10 cellular contexts compared by ENCODE assay signal in the genomic region with DNA sequence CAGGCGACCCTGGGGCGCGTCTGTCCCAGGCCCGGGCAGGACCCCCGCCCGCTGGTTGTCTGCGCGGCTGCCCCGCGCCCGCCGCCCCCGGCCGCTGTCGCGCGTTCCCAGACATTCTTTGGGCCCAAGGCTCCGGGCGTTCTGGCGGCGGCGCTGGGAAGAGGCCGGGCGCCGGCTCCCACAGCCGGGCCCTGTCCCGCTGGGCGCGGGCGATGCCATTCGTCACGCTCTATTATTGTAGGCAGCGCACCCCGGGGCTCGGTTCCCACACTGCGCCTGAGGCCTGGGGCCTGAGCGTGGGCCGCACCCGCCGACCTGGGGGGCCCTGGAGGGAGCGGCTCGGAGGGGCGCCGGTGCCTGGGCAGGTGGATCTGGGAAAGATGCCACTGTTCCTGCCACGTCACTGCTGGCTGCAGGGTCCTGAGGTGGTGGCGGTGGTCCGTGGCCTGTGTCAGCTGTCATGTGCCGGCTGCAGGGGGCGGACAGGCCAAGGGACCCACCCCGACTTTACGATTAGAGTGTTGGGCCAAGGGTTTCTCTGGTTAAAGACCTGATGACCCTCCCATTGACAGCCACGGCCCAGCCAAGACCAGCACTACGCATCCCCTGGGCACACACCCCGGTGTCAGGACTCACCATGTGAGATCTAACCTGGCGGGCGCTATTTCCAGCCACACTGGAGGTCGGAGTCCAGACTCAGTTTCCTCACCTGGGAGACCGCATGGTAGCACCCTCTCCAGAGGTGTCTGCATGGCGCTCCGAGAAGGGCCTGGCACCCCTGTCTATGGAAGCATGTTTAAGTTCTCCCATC. TPM values are rescaled to one million over a fixed set of nuclear protein-coding genes. Genes with fewer than 3 reads are reported as not detected.
DNase-seq lines count a peak whose midpoint lies in the region; ATAC-seq, FAIRE-seq and TF ChIP-seq lines count a peak whose summit lies in the region.
"Had no signal": no experiment of that assay in that cellular context is flagged by ENCODE, and none has a peak within 500 bp of the region (broad histone marks: within the 10 kb centered on the region; RNA-seq: fewer than 3 reads in every experiment).

No MANE protein-coding gene starts in this region.

- H3K9me3 ChIP-seq in thoracic aorta, result no peaks in the 10 kb centered on the region

- POLR2A ChIA-PET in activated CD4-positive, alpha-beta T cell treated with anti-CD3 and anti-CD28 coated beads for 36 hours (lab: Charles Lee), result no interaction called here

- intact Hi-C loops in activated CD4-positive, alpha-beta T cell treated with anti-CD3 and anti-CD28 coated beads for 36 hours (cut with DNase I, micrococcal nuclease), result no loop called here

- no peak for FAIRE-seq in bronchial epithelial cell (lab: Jason Lieb, UNC)
- FAIRE-seq: GM18507 had no signal

- CTCF ChIA-PET in activated CD4-positive, alpha-beta T cell treated with anti-CD3 and anti-CD28 coated beads for 36 hours (lab: Charles Lee), result no interaction called here

- peak; percentile 8 for DNase-seq in activated CD4-positive, alpha-beta T cell treated with anti-CD3 and anti-CD28 coated beads for 36 hours
- DNase-seq in activated CD4-positive, alpha-beta T cell treated with anti-CD3 and anti-CD28 coated beads, Interleukin-2, amount 50 U/mL, for 48 hours, result no peak
- no peak for DNase-seq in bronchial epithelial cell (ENCODE audit: low read depth)
- DNase-seq in memory B cell (ENCODE audit: low spot score in 2 of 2), result no peak
- DNase-seq in thoracic aorta (ENCODE audit: low spot score), result no peak
- DNase-seq in pons (ENCODE audit: low spot score), result no peak

- peaks cover 13 to 44% of the 10 kb centered on the region in 2 donors for H3K4me1 ChIP-seq in thoracic aorta (ENCODE audit: control insufficient read depth in 1 of 2, low read depth in 2 of 2)

- peaks cover 5% of the 10 kb centered on the region for H3K9me3 Mint-ChIP-seq in activated CD4-positive, alpha-beta T cell treated with anti-CD3 and anti-CD28 coated beads for 36 hours (ENCODE audit: low read depth)
- H3K9me3 Mint-ChIP-seq in memory B cell, result peaks cover 5% of the 10 kb centered on the region

- H3K27me3 ChIP-seq in bronchial epithelial cell (ENCODE audit: control insufficient read depth, insufficient read depth, low read length) (no peaks in the 10 kb centered on the region), thoracic aorta (replicated peaks; ENCODE audit: insufficient read depth) (no peaks in the 10 kb centered on the region)
- H3K27me3 ChIP-seq: SJSA1 had no signal

- no peaks in the 10 kb centered on the region for H3K36me3 ChIP-seq in bronchial epithelial cell (ENCODE audit: control insufficient read depth, insufficient read depth, low read length)
- H3K36me3 ChIP-seq in thoracic aorta, result no peaks in the 10 kb centered on the region
- H3K36me3 ChIP-seq: SJSA1 had no signal

- H3K4me3 ChIP-seq in bronchial epithelial cell (ENCODE audit: low read depth, low read length) (peak overlapping the region; percentile 36), thoracic aorta (peak overlapping the region; percentile 72)

- TF ChIP-seq CTCF in bronchial epithelial cell (IDR thresholded peaks at IDR 0.05; ENCODE audit: insufficient read depth, low read length, severe bottlenecking) (no peak), thoracic aorta (IDR thresholded peaks at IDR 0.05) (no peak)

- no peak for ATAC-seq in activated CD4-positive, alpha-beta T cell treated with anti-CD3 and anti-CD28 coated beads for 36 hours
- ATAC-seq in memory B cell (ENCODE audit: low read depth) (no peak), thoracic aorta (ENCODE audit: insufficient number of reproducible peaks, low FRiP score, low read depth) (peak; percentile 55), HG03280 (IDR thresholded peaks at IDR 0.05; ENCODE audit: unreplicated experiment) (no peak), HG03025 (IDR thresholded peaks at IDR 0.05; ENCODE audit: low FRiP score, unreplicated experiment) (no peak)

- H3K27ac ChIP-seq in thoracic aorta, result peak overlapping the region; percentile 89 to 95

- peaks cover 6% of the 10 kb centered on the region for H3K4me1 Mint-ChIP-seq in activated CD4-positive, alpha-beta T cell treated with anti-CD3 and anti-CD28 coated beads for 36 hours
- peaks cover 4% of the 10 kb centered on the region for H3K4me1 Mint-ChIP-seq in memory B cell

- peaks cover 25% of the 10 kb centered on the region for H3K27me3 Mint-ChIP-seq in activated CD4-positive, alpha-beta T cell treated with anti-CD3 and anti-CD28 coated beads for 36 hours
- H3K27me3 Mint-ChIP-seq in memory B cell, result peaks cover 17% of the 10 kb centered on the region

- no peak overlapping the region for H3K27ac Mint-ChIP-seq in activated CD4-positive, alpha-beta T cell treated with anti-CD3 and anti-CD28 coated beads for 36 hours
- H3K27ac Mint-ChIP-seq in memory B cell, result no peak overlapping the region

- no peaks in the 10 kb centered on the region for H3K36me3 Mint-ChIP-seq in activated CD4-positive, alpha-beta T cell treated with anti-CD3 and anti-CD28 coated beads for 36 hours (ENCODE audit: low read depth)
- peaks cover 7% of the 10 kb centered on the region for H3K36me3 Mint-ChIP-seq in memory B cell

- no peak overlapping the region for H3K4me3 Mint-ChIP-seq in activated CD4-positive, alpha-beta T cell treated with anti-CD3 and anti-CD28 coated beads for 36 hours
- peak overlapping the region; percentile 8 for H3K4me3 Mint-ChIP-seq in memory B cell

RNA-seq across cellular contexts. Expression of a gene that starts 55.1 kb away (rescaled TPM):
- 10 to 100 TPM; 32.8 to 37.7 TPM for total RNA-seq in activated CD4-positive, alpha-beta T cell treated with anti-CD3 and anti-CD28 coated beads for 36 hours
- total RNA-seq in bronchial epithelial cell (10.0 and 14.0 TPM in 2 replicates), thoracic aorta (100 to 1,000 TPM; 124 to 201 TPM)
